9 cellular contexts compared by ENCODE assay signal in the genomic region with DNA sequence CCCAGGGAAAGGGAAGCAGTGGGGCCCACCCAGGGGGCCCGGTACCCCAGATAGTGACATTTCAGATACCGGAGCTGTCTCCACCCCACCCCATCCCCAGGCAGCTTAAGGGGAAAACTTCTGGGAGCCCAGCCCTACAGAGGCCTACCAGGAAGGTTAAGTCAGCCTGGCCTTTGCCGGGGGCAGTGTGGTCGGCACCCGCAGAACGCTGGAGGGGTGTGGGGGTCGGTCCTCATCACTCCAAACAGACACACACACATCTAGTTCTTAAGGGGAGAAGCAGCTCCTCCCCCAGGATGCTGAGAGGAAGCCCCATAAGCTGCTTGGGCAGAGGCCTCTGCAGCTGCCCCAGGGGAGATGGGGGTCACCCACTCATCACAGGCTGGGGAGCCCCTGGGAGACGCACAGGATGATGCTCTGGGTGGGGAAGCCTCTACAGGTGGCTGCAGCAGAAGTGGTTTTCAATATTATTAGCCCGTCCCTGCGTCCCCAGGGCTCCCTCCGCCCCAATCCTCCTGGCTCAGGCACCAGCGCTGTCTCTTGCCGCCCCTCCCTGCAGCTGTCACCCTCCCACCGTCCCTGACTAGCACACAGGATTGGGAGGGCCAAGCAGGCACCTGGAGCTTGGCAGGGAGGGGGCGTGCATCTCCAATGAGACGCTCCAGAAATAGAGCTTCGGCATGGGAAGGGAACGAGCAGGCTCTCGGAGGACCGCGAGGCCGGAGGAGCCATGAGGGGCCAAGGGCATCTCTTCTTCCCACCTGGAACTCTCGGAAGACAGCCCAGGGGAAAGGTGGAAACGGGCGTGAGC. TPM values are rescaled to one million over a fixed set of nuclear protein-coding genes. Genes with fewer than 3 reads are reported as not detected.
DNase-seq lines count a peak whose midpoint lies in the region; ATAC-seq and TF ChIP-seq lines count a peak whose summit lies in the region.
"Had no signal": no experiment of that assay in that cellular context is flagged by ENCODE, and none has a peak within 500 bp of the region (broad histone marks: within the 10 kb centered on the region; RNA-seq: fewer than 3 reads in every experiment).

No MANE protein-coding gene starts in this region.

- no peak overlapping the region for H3K27ac Mint-ChIP-seq in activated naive CD4-positive, alpha-beta T cell treated with anti-CD3 and anti-CD28 coated beads, Interleukin-2, amount 10 ng/mL, durations not matched to agents 7 days and 5 days
- H3K27ac Mint-ChIP-seq in activated naive CD4-positive, alpha-beta T cell treated with anti-CD3 and anti-CD28 coated beads, Interleukin-2, amount 50 U/mL, for 72 hours: no peak overlapping the region
- H3K27ac Mint-ChIP-seq in chondrocyte (ENCODE audit: unreplicated experiment) (peak overlapping the region; percentile 84), HFFc6 (no peak overlapping the region)
- peak overlapping the region; percentile 66 for H3K27ac Mint-ChIP-seq in stimulated activated memory B cell treated with anti-CD40 and anti-IgM and Interleukin-4, amounts not matched to agents 10 μg/mL and 1 μg/mL and 100 μg/mL, for 72 hours

- H3K27me3 Mint-ChIP-seq in activated naive CD4-positive, alpha-beta T cell treated with anti-CD3 and anti-CD28 coated beads, Interleukin-2, amount 10 ng/mL, durations not matched to agents 7 days and 5 days: peaks cover 86% of the 10 kb centered on the region
- H3K27me3 Mint-ChIP-seq in chondrocyte (ENCODE audit: low read depth): no peaks in the 10 kb centered on the region
- peaks cover 9% of the 10 kb centered on the region for H3K27me3 Mint-ChIP-seq in stimulated activated memory B cell treated with anti-CD40 and anti-IgM and Interleukin-4, amounts not matched to agents 10 μg/mL and 1 μg/mL and 100 μg/mL, for 72 hours
- H3K27me3 Mint-ChIP-seq in HFFc6 (ENCODE audit: insufficient read depth): peaks cover 12% of the 10 kb centered on the region

- H3K9me3 Mint-ChIP-seq in activated naive CD4-positive, alpha-beta T cell treated with anti-CD3 and anti-CD28 coated beads, Interleukin-2, amount 10 ng/mL, durations not matched to agents 7 days and 5 days: no peaks in the 10 kb centered on the region
- H3K9me3 Mint-ChIP-seq in activated naive CD4-positive, alpha-beta T cell treated with anti-CD3 and anti-CD28 coated beads, Interleukin-2, amount 50 U/mL, for 72 hours: no peaks in the 10 kb centered on the region
- H3K9me3 Mint-ChIP-seq in chondrocyte (ENCODE audit: low read depth): no peaks in the 10 kb centered on the region
- no peaks in the 10 kb centered on the region for H3K9me3 Mint-ChIP-seq in stimulated activated memory B cell treated with anti-CD40 and anti-IgM and Interleukin-4, amounts not matched to agents 10 μg/mL and 1 μg/mL and 100 μg/mL, for 72 hours
- no peaks in the 10 kb centered on the region for H3K9me3 Mint-ChIP-seq in HFFc6

- TF ChIP-seq CTCF in chondrocyte (IDR thresholded peaks at IDR 0.05): no peak
- TF ChIP-seq CTCF in HFFc6 (IDR thresholded peaks at IDR 0.05): no peak

- no peak for DNase-seq in activated naive CD4-positive, alpha-beta T cell treated with anti-CD3 and anti-CD28 coated beads, Interleukin-2, amount 10 ng/mL, durations not matched to agents 7 days and 5 days
- no peak for DNase-seq in activated naive CD4-positive, alpha-beta T cell treated with anti-CD3 and anti-CD28 coated beads, Interleukin-2, amount 50 U/mL, for 72 hours (ENCODE audit: low spot score in 2 of 2)
- DNase-seq in chondrocyte (ENCODE audit: low spot score) (no peak), HFFc6 (no peak)
- DNase-seq: effector CD8-positive, alpha-beta T cell had no signal

- CTCF ChIA-PET in activated naive CD4-positive, alpha-beta T cell treated with anti-CD3 and anti-CD28 coated beads, Interleukin-2, amount 10 ng/mL, durations not matched to agents 7 days and 5 days (lab: Charles Lee): interaction anchor here (0.6 to 1.3 kb wide), 2 partner anchors 59 to 85 kb away, joined by 3 to 6 read pairs; no protein-coding TSS in a partner anchor

- H3K36me3 Mint-ChIP-seq in activated naive CD4-positive, alpha-beta T cell treated with anti-CD3 and anti-CD28 coated beads, Interleukin-2, amount 10 ng/mL, durations not matched to agents 7 days and 5 days: no peaks in the 10 kb centered on the region
- H3K36me3 Mint-ChIP-seq in activated naive CD4-positive, alpha-beta T cell treated with anti-CD3 and anti-CD28 coated beads, Interleukin-2, amount 50 U/mL, for 72 hours: no peaks in the 10 kb centered on the region
- no peaks in the 10 kb centered on the region for H3K36me3 Mint-ChIP-seq in chondrocyte (ENCODE audit: low read depth)
- H3K36me3 Mint-ChIP-seq in stimulated activated memory B cell treated with anti-CD40 and anti-IgM and Interleukin-4, amounts not matched to agents 10 μg/mL and 1 μg/mL and 100 μg/mL, for 72 hours: no peaks in the 10 kb centered on the region
- no peaks in the 10 kb centered on the region for H3K36me3 Mint-ChIP-seq in HFFc6 (ENCODE audit: low read depth)

- peak overlapping the region; percentile 21 for H3K4me3 Mint-ChIP-seq in activated naive CD4-positive, alpha-beta T cell treated with anti-CD3 and anti-CD28 coated beads, Interleukin-2, amount 10 ng/mL, durations not matched to agents 7 days and 5 days
- H3K4me3 Mint-ChIP-seq in chondrocyte (ENCODE audit: unreplicated experiment): no peak overlapping the region
- peak overlapping the region; percentile 66 for H3K4me3 Mint-ChIP-seq in stimulated activated memory B cell treated with anti-CD40 and anti-IgM and Interleukin-4, amounts not matched to agents 10 μg/mL and 1 μg/mL and 100 μg/mL, for 72 hours
- H3K4me3 Mint-ChIP-seq in HFFc6: no peak overlapping the region

- no peak for ATAC-seq in activated naive CD4-positive, alpha-beta T cell treated with anti-CD3 and anti-CD28 coated beads, Interleukin-2, amount 50 U/mL, for 72 hours
- ATAC-seq in HG03571 (IDR thresholded peaks at IDR 0.05; ENCODE audit: unreplicated experiment): peak; percentile 40
- ATAC-seq in stimulated activated memory B cell treated with anti-CD40 and anti-IgM and Interleukin-4, amounts not matched to agents 10 μg/mL and 1 μg/mL and 100 μg/mL, for 72 hours: peak; percentile 93
- ATAC-seq in GM18519 (IDR thresholded peaks at IDR 0.05; ENCODE audit: low FRiP score, unreplicated experiment): no peak
- no peak for ATAC-seq in GM21717 (IDR thresholded peaks at IDR 0.05; ENCODE audit: unreplicated experiment)

- peaks cover 13% of the 10 kb centered on the region for H3K4me1 Mint-ChIP-seq in activated naive CD4-positive, alpha-beta T cell treated with anti-CD3 and anti-CD28 coated beads, Interleukin-2, amount 10 ng/mL, durations not matched to agents 7 days and 5 days
- H3K4me1 Mint-ChIP-seq in chondrocyte (ENCODE audit: low read depth) (peaks cover 59% of the 10 kb centered on the region), HFFc6 (ENCODE audit: low read depth) (peaks cover 14% of the 10 kb centered on the region)
- peaks cover 52% of the 10 kb centered on the region for H3K4me1 Mint-ChIP-seq in stimulated activated memory B cell treated with anti-CD40 and anti-IgM and Interleukin-4, amounts not matched to agents 10 μg/mL and 1 μg/mL and 100 μg/mL, for 72 hours

RNA-seq across cellular contexts. Expression of a gene that starts 1.4 kb away (rescaled TPM):
- total RNA-seq in activated naive CD4-positive, alpha-beta T cell treated with anti-CD3 and anti-CD28 coated beads, Interleukin-2, amount 50 U/mL, for 72 hours: 10 to 100 TPM; 36.0 to 45.8 TPM
- 114 to 129 TPM (median 119 TPM) in 3 replicates for total RNA-seq in chondrocyte
- 10 to 100 TPM; 49.3 to 58.4 (median 54.4) TPM for total RNA-seq in HFFc6 (2021; fragmentation: NEBNext Ultra II Directional; extraction: Animal tissue kit (Norgen Biotek cat#: 25700))

Comparison
In these comparisons a context has a peak if more than half of its experiments do, and no peak if none do; other contexts are left out.
1. H3K27ac Mint-ChIP-seq: peak in chondrocyte (single experiment) and stimulated activated memory B cell treated with anti-CD40 and anti-IgM and Interleukin-4, amounts not matched to agents 10 μg/mL and 1 μg/mL and 100 μg/mL, for 72 hours (single experiment); none in activated naive CD4-positive, alpha-beta T cell treated with anti-CD3 and anti-CD28 coated beads, Interleukin-2, amount 10 ng/mL, durations not matched to agents 7 days and 5 days (single experiment), activated naive CD4-positive, alpha-beta T cell treated with anti-CD3 and anti-CD28 coated beads, Interleukin-2, amount 50 U/mL, for 72 hours (0 of 2) and HFFc6 (single experiment).
2. H3K4me3 Mint-ChIP-seq: peak in activated naive CD4-positive, alpha-beta T cell treated with anti-CD3 and anti-CD28 coated beads, Interleukin-2, amount 10 ng/mL, durations not matched to agents 7 days and 5 days (single experiment) and stimulated activated memory B cell treated with anti-CD40 and anti-IgM and Interleukin-4, amounts not matched to agents 10 μg/mL and 1 μg/mL and 100 μg/mL, for 72 hours (single experiment); none in chondrocyte (single experiment) and HFFc6 (single experiment).
3. ATAC-seq: peak in HG03571 (single experiment) and stimulated activated memory B cell treated with anti-CD40 and anti-IgM and Interleukin-4, amounts not matched to agents 10 μg/mL and 1 μg/mL and 100 μg/mL, for 72 hours (single experiment); none in activated naive CD4-positive, alpha-beta T cell treated with anti-CD3 and anti-CD28 coated beads, Interleukin-2, amount 50 U/mL, for 72 hours (0 of 2), GM18519 (single experiment) and GM21717 (single experiment).